Comparison of ENCODE assay signal across 24 cellular contexts in the genomic region with DNA sequence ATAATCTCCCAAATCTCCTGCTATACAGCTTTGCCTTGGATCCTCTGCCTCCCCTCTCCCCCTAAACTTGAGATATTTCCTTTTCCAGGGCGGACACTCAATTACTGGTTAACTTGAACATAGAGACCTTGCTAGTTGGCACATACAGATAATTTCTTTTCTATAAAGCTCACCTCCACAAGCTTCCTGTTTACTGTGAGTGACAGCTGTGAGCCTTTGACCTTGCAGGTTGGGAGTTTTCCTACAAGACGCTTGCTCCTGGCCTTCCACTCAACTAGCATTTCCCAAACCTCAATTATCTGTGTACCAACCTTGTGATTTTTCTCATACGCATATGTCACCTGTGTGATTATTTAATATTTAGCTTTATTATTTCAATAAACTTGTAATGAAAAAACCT.
DNase-seq lines count a peak whose midpoint lies in the region; ATAC-seq and TF ChIP-seq lines count a peak whose summit lies in the region.
"Had no signal": no experiment of that assay in that cellular context is flagged by ENCODE, and none has a peak within 500 bp of the region (broad histone marks: within the 10 kb centered on the region; RNA-seq: fewer than 3 reads in every experiment).

No MANE protein-coding gene starts in this region.

- H3K36me3 ChIP-seq in HUES48 (ENCODE audit: control insufficient read depth, insufficient read depth, low read length) (no peaks in the 10 kb centered on the region), colonic mucosa (no peaks in the 10 kb centered on the region), mesendoderm (ENCODE audit: control insufficient read depth, insufficient read depth, low read length) (no peaks in the 10 kb centered on the region), testis (ENCODE audit: low read depth, missing control alignments) (no peaks in the 10 kb centered on the region), PC-3 (ENCODE audit: low read depth, low read length) (no peaks in the 10 kb centered on the region)
- H3K36me3 ChIP-seq: brain microvascular endothelial cell, tibial artery, WERI-Rb-1 had no signal

- H3K23ac ChIP-seq in mesendoderm (ENCODE audit: low read length) = no peak overlapping the region

- H3K27me3 ChIP-seq in HUES48 (ENCODE audit: control insufficient read depth, insufficient read depth, low read length) (no peaks in the 10 kb centered on the region), colonic mucosa (no peaks in the 10 kb centered on the region), mesendoderm (ENCODE audit: insufficient read depth, low read length, poor library complexity) (no peaks in the 10 kb centered on the region), testis (no peaks in the 10 kb centered on the region), PC-3 (ENCODE audit: low read length) (no peaks in the 10 kb centered on the region)
- H3K27me3 ChIP-seq: brain microvascular endothelial cell, tibial artery had no signal

- no peak overlapping the region for H2BK15ac ChIP-seq in mesendoderm (replicated peaks; ENCODE audit: low read depth)

- peaks cover 32% of the 10 kb centered on the region for H3K4me1 ChIP-seq in HUES48 (ENCODE audit: control insufficient read depth, insufficient read depth, low read length)
- peaks cover 3% of the 10 kb centered on the region for H3K4me1 ChIP-seq in colonic mucosa
- H3K4me1 ChIP-seq in mesendoderm (ENCODE audit: control insufficient read depth, low read depth, low read length) = peaks cover 13% of the 10 kb centered on the region
- H3K4me1 ChIP-seq in testis = peaks cover 14% of the 10 kb centered on the region
- H3K4me1 ChIP-seq in PC-3 (ENCODE audit: insufficient read depth, low read length) = no peaks in the 10 kb centered on the region
- H3K4me1 ChIP-seq: tibial artery had no signal

- DNase-seq in colonic mucosa = peak; percentile 69
- no peak for DNase-seq in mesendoderm
- DNase-seq in testis = no peak
- DNase-seq in stimulated activated CD4-positive, alpha-beta T cell treated with anti-CD3 and anti-CD28 coated beads, Interleukin-15, amount 100 ng/mL, for 24 hours = no peak
- DNase-seq in PC-3 = no peak
- DNase-seq: activated CD4-positive, alpha-beta T cell treated with anti-CD3 and anti-CD28 coated beads, Interleukin-2, amount 10 ng/mL, durations not matched to agents 7 days and 5 days; activated naive CD4-positive, alpha-beta T cell treated with Interleukin-2 at 50 U/mL for 16 hours; activated T-cell treated with anti-CD3 and anti-CD28 coated beads, Interleukin-2, amount 50 U/mL, for 72 hours; brain microvascular endothelial cell; DND-41; effector memory CD8-positive, alpha-beta T cell; foreskin fibroblast; HCEC 1CT; IMR-90; left cardiac atrium; NCI-H1048; NCI-H1694 treated with DMSO at 0.1 percent for 48 hours; NCI-H524 treated with DMSO at 0.1 percent for 48 hours; SK-N-SH; tibial artery had no signal

- BruUV-seq in PC-3 (replicated peaks; lab: Mats Ljungman, UMichigan) = no TSS peak

- no peak for ATAC-seq in GM21360 (IDR thresholded peaks at IDR 0.05; ENCODE audit: unreplicated experiment)
- ATAC-seq in PC-3 = no peak
- ATAC-seq: activated T-cell treated with anti-CD3 and anti-CD28 coated beads, Interleukin-2, amount 50 U/mL, for 72 hours; effector memory CD8-positive, alpha-beta T cell; esophagus mucosa had no signal

- H3K4me2 ChIP-seq in mesendoderm (ENCODE audit: low read length) (no peak overlapping the region), PC-3 (ENCODE audit: low read length) (no peak overlapping the region)
- H3K4me2 ChIP-seq: SK-N-SH had no signal

- peak overlapping the region; percentile 54 for H3K18ac ChIP-seq in mesendoderm (ENCODE audit: low read length)

- CTCF ChIA-PET in PC-3 (lab: Charles Lee) = no interaction called here

- no peak overlapping the region for H2AFZ ChIP-seq in PC-3 (ENCODE audit: low read length)

- POLR2A ChIA-PET in PC-3 (lab: Charles Lee; ENCODE audit: unreplicated experiment) = no interaction called here

- H2BK120ac ChIP-seq in mesendoderm (ENCODE audit: low read depth, low read length) = peak overlapping the region; percentile 74

- TF ChIP-seq POLR2A in testis (IDR thresholded peaks at IDR 0.05) = no peak

- H3K27ac ChIP-seq in HUES48 (ENCODE audit: low read depth, low read length) (peak overlapping the region; percentile 95), colonic mucosa (peak overlapping the region; percentile 58), mesendoderm (ENCODE audit: low read depth, low read length) (peak overlapping the region; percentile 29), testis (peak overlapping the region; percentile 3 to 50), PC-3 (ENCODE audit: low read length) (no peak overlapping the region)
- H3K27ac ChIP-seq: brain microvascular endothelial cell, tibial artery, WERI-Rb-1 had no signal

- no peak overlapping the region for H3K4me3 ChIP-seq in HUES48 (ENCODE audit: low read depth, low read length)
- H3K4me3 ChIP-seq in colonic mucosa = no peak overlapping the region
- no peak overlapping the region for H3K4me3 ChIP-seq in mesendoderm (ENCODE audit: low read length)
- H3K4me3 ChIP-seq in testis = no peak overlapping the region
- H3K4me3 ChIP-seq in PC-3 (ENCODE audit: low read length) = no peak overlapping the region
- H3K4me3 ChIP-seq: tibial artery had no signal

- peak overlapping the region; percentile 58 for H2BK5ac ChIP-seq in mesendoderm (ENCODE audit: low read length)

- H3K9me3 ChIP-seq in HUES48 (ENCODE audit: control insufficient read depth, insufficient read depth, low read length) (no peaks in the 10 kb centered on the region), colonic mucosa (no peaks in the 10 kb centered on the region), testis (no peaks in the 10 kb centered on the region), PC-3 (ENCODE audit: low read length) (no peaks in the 10 kb centered on the region)
- H3K9me3 ChIP-seq: SK-N-SH, tibial artery had no signal

- H4K5ac ChIP-seq in mesendoderm (ENCODE audit: low read length) = no peak overlapping the region

- peak overlapping the region; percentile 75 for H3K4ac ChIP-seq in mesendoderm (ENCODE audit: low read depth, low read length)

- no peaks in the 10 kb centered on the region for H3F3A ChIP-seq in PC-3 (ENCODE audit: low read length, unreplicated experiment)

- no peak overlapping the region for H2AK5ac ChIP-seq in mesendoderm (ENCODE audit: low read length)

- no peaks in the 10 kb centered on the region for H3K79me2 ChIP-seq in mesendoderm (ENCODE audit: control insufficient read depth, insufficient read depth, low read length)
- no peaks in the 10 kb centered on the region for H3K79me2 ChIP-seq in PC-3 (ENCODE audit: low read length)

- intact Hi-C loops in colonic mucosa (cut with DNase I) = no loop called here
- intact Hi-C loops in testis (cut with DNase I; ENCODE audit: low total_unique reads) = no loop called here
- intact Hi-C loops in PC-3 (cut with micrococcal nuclease) = no loop called here

- H3K9ac ChIP-seq in HUES48 (ENCODE audit: low read depth, low read length) = peak overlapping the region; percentile 5; the same call in 1 of the 2 replicates
- peak overlapping the region in 1 of 2 donors; percentile 42 for H3K9ac ChIP-seq in colonic mucosa (ENCODE audit: low read depth in 2 of 2, low read length in 2 of 2)
- H3K9ac ChIP-seq in mesendoderm (ENCODE audit: low read length) = no peak overlapping the region
- no peak overlapping the region for H3K9ac ChIP-seq in PC-3 (ENCODE audit: low read length)
- H3K9ac ChIP-seq: SK-N-SH had no signal

- H3K56ac ChIP-seq in mesendoderm (ENCODE audit: low read length) = peak overlapping the region; percentile 52

- H4K8ac ChIP-seq in mesendoderm (ENCODE audit: low read depth, low read length) = no peak overlapping the region

- no peaks in the 10 kb centered on the region for H3K79me1 ChIP-seq in mesendoderm (ENCODE audit: low read length)

- no peaks in the 10 kb centered on the region for H3K9me2 ChIP-seq in PC-3 (replicated peaks; ENCODE audit: low read length)
- H3K9me2 ChIP-seq: SK-N-SH had no signal

- TF ChIP-seq CTCF in colonic mucosa (IDR thresholded peaks at IDR 0.05) = no peak
- TF ChIP-seq CTCF in testis (IDR thresholded peaks at IDR 0.05) = no peak
- no peak for TF ChIP-seq CTCF in PC-3 (conservative IDR thresholded peaks at IDR 0.05; ENCODE audit: low read depth, low read length)

- H4K20me1 ChIP-seq in PC-3 (ENCODE audit: low read length) = no peaks in the 10 kb centered on the region

- WGBS in mesendoderm (ENCODE audit: extremely low coverage, insufficient coverage, low lambda C conversion rate) = no CpG with 5 or more reads among the region's 3 CpGs
- 59 to 62% methylated on average over 3 of the region's 3 CpGs for WGBS in testis, 2 donors
